In genomic region chr13:35720690-35721554, GRCh38 we compare ENCODE assay signal across 8 cellular contexts.
DNase-seq lines count a peak whose midpoint lies in the region; ATAC-seq and TF ChIP-seq lines count a peak whose summit lies in the region.

No MANE protein-coding gene starts in this region.

- CTCF ChIA-PET in A673 (lab: Charles Lee): interaction anchor here (0.5 kb wide), 1 partner anchor 26 kb away, joined by 4 read pairs; no protein-coding TSS in a partner anchor

- POLR2A ChIA-PET in A673 (lab: Charles Lee; ENCODE audit: low non-redundant PET): no interaction called here

- TF ChIP-seq CTCF in A673 (conservative IDR thresholded peaks at IDR 0.05; ENCODE audit: low read depth, low read length): peak; percentile 95
- peak; percentile 85 for TF ChIP-seq CTCF in GM10266 (IDR thresholded peaks at IDR 0.05; ENCODE audit: control insufficient read depth, insufficient read depth, low read depth, missing control alignments)
- peak; percentile 49 to 80 (median 71) for TF ChIP-seq CTCF in body of pancreas (IDR thresholded peaks at IDR 0.05)

- 17 to 26% methylated on average over 21 of the region's 21 CpGs for WGBS in body of pancreas, 2 donors

- no peaks in the 10 kb centered on the region for H3K9me3 ChIP-seq in A673 (ENCODE audit: low read depth, low read length, poor library complexity, severe bottlenecking)
- no peaks in the 10 kb centered on the region for H3K9me3 ChIP-seq in body of pancreas

- H3K27ac ChIP-seq in A673 (ENCODE audit: low read depth, low read length, poor library complexity, severe bottlenecking) (no peak overlapping the region), body of pancreas (no peak overlapping the region)

- no peaks in the 10 kb centered on the region for H3K27me3 ChIP-seq in A673 (replicated peaks; ENCODE audit: insufficient read depth, low read depth, low read length, poor library complexity)
- no peaks in the 10 kb centered on the region for H3K27me3 ChIP-seq in body of pancreas

- TF ChIP-seq POLR2A in body of pancreas (IDR thresholded peaks at IDR 0.05): no peak

- ATAC-seq in HG03432 (IDR thresholded peaks at IDR 0.05; ENCODE audit: unreplicated experiment) (peak; percentile 66), body of pancreas (peak; percentile 49), GM19324 (IDR thresholded peaks at IDR 0.05; ENCODE audit: low FRiP score, unreplicated experiment) (no peak)

- H3K4me1 ChIP-seq in A673 (ENCODE audit: insufficient read depth, low read length, poor library complexity, severe bottlenecking) (no peaks in the 10 kb centered on the region), body of pancreas (peaks cover 10% of the 10 kb centered on the region)

- H3K4me3 ChIP-seq in A673 (ENCODE audit: low read depth, low read length, poor library complexity, severe bottlenecking): no peak overlapping the region
- H3K4me3 ChIP-seq in body of pancreas: no peak overlapping the region

- BruUV-seq in A673 (replicated peaks; lab: Mats Ljungman, UMichigan): no TSS peak

- intact Hi-C loops in A673 (cut with micrococcal nuclease; ENCODE audit: unreplicated experiment) (loop anchor here (5.0 to 10.0 kb wide), 2 partner anchors 89 to 506 kb away; no protein-coding TSS in a partner anchor), body of pancreas (cut with DNase I) (no loop called here)

- H3K36me3 ChIP-seq in A673 (ENCODE audit: insufficient read depth, low read length, poor library complexity, severe bottlenecking): no peaks in the 10 kb centered on the region
- no peaks in the 10 kb centered on the region for H3K36me3 ChIP-seq in body of pancreas (replicated peaks in 1 of 2; ENCODE audit: insufficient read depth in 1 of 2, low read depth in 2 of 2)

- DNase-seq in A673 (ENCODE audit: low spot score) (peak; percentile 74), GM10266 (ENCODE audit: extremely low spot score) (peak; percentile 54), RKO (ENCODE audit: low spot score) (peak; percentile 15), body of pancreas (peak; percentile 26 to 53 (median 36)), iris pigment epithelial cell (ENCODE audit: low read depth) (peak; percentile 36)
- peak; percentile 50 for DNase-seq in stimulated activated CD4-positive, alpha-beta T cell treated with anti-CD3 and anti-CD28 coated beads, Interleukin-15, amount 100 ng/mL, for 24 hours

Comparison
In these comparisons a context has a peak if more than half of its experiments do, and no peak if none do; other contexts are left out.
1. DNase-seq: peak in every context shown above with its lines; median percentile 74 in A673; 54 in GM10266; 50 in stimulated activated CD4-positive, alpha-beta T cell treated with anti-CD3 and anti-CD28 coated beads, Interleukin-15, amount 100 ng/mL, for 24 hours; 36 in body of pancreas; 36 in iris pigment epithelial cell; 15 in RKO.